Comparison of ENCODE assay signal across 25 cellular contexts in the genomic region with DNA sequence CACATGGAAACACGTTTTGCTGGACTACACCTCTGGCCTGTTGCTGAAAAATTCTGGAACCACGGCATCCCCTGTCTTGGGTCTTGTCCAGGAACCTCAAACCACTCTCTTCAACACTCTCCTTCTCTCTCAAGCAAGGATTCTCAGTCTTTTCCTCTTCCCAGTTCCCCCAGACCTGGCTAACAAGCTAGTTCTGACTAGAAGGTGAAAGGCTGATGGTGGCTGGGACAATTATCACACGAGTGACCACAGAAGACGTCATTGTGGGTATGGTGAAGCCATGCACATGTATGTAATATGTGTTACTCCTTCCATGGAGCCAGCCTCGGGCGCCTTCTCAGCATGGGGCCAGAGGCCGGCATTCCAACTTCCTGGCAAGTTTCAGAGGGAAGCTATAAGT.
"Had no signal": no experiment of that assay in that cellular context is flagged by ENCODE, and none has a peak within 500 bp of the region (broad histone marks: within the 10 kb centered on the region; RNA-seq: fewer than 3 reads in every experiment).

No MANE protein-coding gene starts in this region.

- H2AFZ ChIP-seq: neural progenitor cell had no signal

- H3K9me3 ChIP-seq: colonic mucosa, left lung, lower lobe of right lung, pancreas, right lobe of liver, spleen, stomach had no signal

- H3K4me1 Mint-ChIP-seq: immature natural killer cell, neural progenitor cell had no signal

- H3K27me3 ChIP-seq: colonic mucosa, left lung, neural progenitor cell, pancreas, right lobe of liver, spleen, stomach had no signal

- H3K4me3 Mint-ChIP-seq: immature natural killer cell; memory B cell; natural killer cell treated with Interleukin-12 subunit alpha and Interleukin-12 subunit beta and Interleukin-15 and Interleukin-18, amount 100 ng/mL, for 72 hours; neural progenitor cell; stimulated activated memory B cell treated with anti-CD40 and anti-IgM and Interleukin-4, amounts not matched to agents 10 μg/mL and 1 μg/mL and 100 μg/mL, for 72 hours had no signal

- FAIRE-seq: keratinocyte, pancreas had no signal

- H3K27me3 Mint-ChIP-seq: natural killer cell treated with Interleukin-12 subunit alpha and Interleukin-12 subunit beta and Interleukin-15 and Interleukin-18, amount 100 ng/mL, for 72 hours; progenitor cell of endocrine pancreas; stimulated activated memory B cell treated with anti-CD40 and anti-IgM and Interleukin-4, amounts not matched to agents 10 μg/mL and 1 μg/mL and 100 μg/mL, for 72 hours had no signal

- H3K36me3 Mint-ChIP-seq: immature natural killer cell; natural killer cell treated with Interleukin-12 subunit alpha and Interleukin-12 subunit beta and Interleukin-15 and Interleukin-18, amount 100 ng/mL, for 72 hours had no signal

- H3K4me2 ChIP-seq: neural progenitor cell had no signal

- H3K4me1 ChIP-seq: colonic mucosa, gastroesophageal sphincter, lower lobe of right lung, neural progenitor cell, pancreas, right lobe of liver, stomach had no signal

- H3K4me3 ChIP-seq: colonic mucosa, gastroesophageal sphincter, left lung, lower lobe of right lung, neural progenitor cell, pancreas, right lobe of liver, spleen, stomach had no signal

- H3K27ac Mint-ChIP-seq: immature natural killer cell; memory B cell; natural killer cell treated with Interleukin-12 subunit alpha and Interleukin-12 subunit beta and Interleukin-15 and Interleukin-18, amount 100 ng/mL, for 72 hours; neural progenitor cell; progenitor cell of endocrine pancreas; stimulated activated memory B cell treated with anti-CD40 and anti-IgM and Interleukin-4, amounts not matched to agents 10 μg/mL and 1 μg/mL and 100 μg/mL, for 72 hours had no signal

- H3K9me3 Mint-ChIP-seq: memory B cell; natural killer cell treated with Interleukin-12 subunit alpha and Interleukin-12 subunit beta and Interleukin-15 and Interleukin-18, amount 100 ng/mL, for 72 hours; stimulated activated memory B cell treated with anti-CD40 and anti-IgM and Interleukin-4, amounts not matched to agents 10 μg/mL and 1 μg/mL and 100 μg/mL, for 72 hours had no signal

- DNase-seq: cerebellar nuclear complex; colonic mucosa; dermis blood vessel endothelial cell; effector CD8-positive, alpha-beta T cell; glutamatergic neuron; immature natural killer cell; left lung; lower lobe of right lung; midbrain; pancreas; right lobe of liver; spleen; stimulated activated CD4-positive, alpha-beta T cell treated with anti-CD3 and anti-CD28 coated beads, Interleukin-15, amount 100 ng/mL, for 24 hours; stimulated activated CD4-positive, alpha-beta T cell treated with anti-CD3 and anti-CD28 coated beads, Interleukin-1b, Interleukin-23, amount 100 ng/mL, for 48 hours; stimulated activated CD4-positive, alpha-beta T cell treated with anti-CD3 and anti-CD28 coated beads, Interleukin-4, amount 100 ng/mL, for 24 hours; stomach; substantia nigra; trophoblast cell had no signal

- H3K27ac ChIP-seq: colonic mucosa, gastroesophageal sphincter, left lung, lower lobe of right lung, neural progenitor cell, pancreas, right lobe of liver, stomach had no signal

- H3K36me3 ChIP-seq: colonic mucosa, gastroesophageal sphincter, lower lobe of right lung, neural progenitor cell, pancreas, right lobe of liver had no signal
